Comparison of ENCODE assay signal across 8 cellular contexts in genomic region chr12:106304001-106304421, GRCh38. TPM values are rescaled to one million over a fixed set of nuclear protein-coding genes. Genes with fewer than 3 reads are reported as not detected.
DNase-seq lines count a peak whose midpoint lies in the region; ATAC-seq, FAIRE-seq and TF ChIP-seq lines count a peak whose summit lies in the region.

No MANE protein-coding gene starts in this region.

- no peaks in the 10 kb centered on the region for H4K20me1 ChIP-seq in astrocyte (ENCODE audit: insufficient read depth, low read length)

- in situ Hi-C loops in transverse colon (cut with MboI; ENCODE audit: low pct_ligation_motif_present in 1 of 4, low pct_unique_long_range_greater_than_20kb in 1 of 4, low sequenced_read_pairs in 3 of 4): no loop called here

- TF ChIP-seq POLR2A in heart left ventricle (IDR thresholded peaks at IDR 0.05) (no peak), transverse colon (IDR thresholded peaks at IDR 0.05) (no peak)

- no peak overlapping the region for H2AFZ ChIP-seq in astrocyte (ENCODE audit: low read depth, low read length)

- H3K27ac ChIP-seq in heart left ventricle: peak overlapping the region; percentile 92 to 100 (median 98)
- no peak overlapping the region for H3K27ac ChIP-seq in astrocyte (ENCODE audit: low read depth, low read length)
- peak overlapping the region; percentile 89 to 98 (median 94) for H3K27ac ChIP-seq in transverse colon

- no peaks in the 10 kb centered on the region for H3K27me3 Mint-ChIP-seq in astrocyte (ENCODE audit: low read depth, unreplicated experiment)

- H3K4me3 Mint-ChIP-seq in astrocyte (ENCODE audit: unreplicated experiment): peak overlapping the region; percentile 88

- no peak for TF ChIP-seq EP300 in transverse colon (IDR thresholded peaks at IDR 0.05; ENCODE audit: low read depth)

- H3K27me3 ChIP-seq in heart left ventricle (no peaks in the 10 kb centered on the region), astrocyte (ENCODE audit: insufficient read depth, low read length) (no peaks in the 10 kb centered on the region), mononuclear cell (ENCODE audit: insufficient read depth, low read length) (no peaks in the 10 kb centered on the region), transverse colon (no peaks in the 10 kb centered on the region)

- H3K9me3 ChIP-seq in heart left ventricle (no peaks in the 10 kb centered on the region), astrocyte (ENCODE audit: insufficient read depth, low read depth, low read length) (no peaks in the 10 kb centered on the region), mononuclear cell (ENCODE audit: low read depth, low read length) (no peaks in the 10 kb centered on the region), transverse colon (no peaks in the 10 kb centered on the region)

- H3K9me3 Mint-ChIP-seq in astrocyte (ENCODE audit: unreplicated experiment): no peaks in the 10 kb centered on the region

- ATAC-seq in heart left ventricle (no peak), left ventricle myocardium superior (no peak), GM18909 (IDR thresholded peaks at IDR 0.05; ENCODE audit: poor library complexity, unreplicated experiment) (no peak)

- H3K36me3 ChIP-seq in heart left ventricle: peaks cover 0 to 21% (median 0%) of the 10 kb centered on the region in 9 donors
- no peaks in the 10 kb centered on the region for H3K36me3 ChIP-seq in astrocyte (ENCODE audit: insufficient read depth, low read length)
- no peaks in the 10 kb centered on the region for H3K36me3 ChIP-seq in transverse colon

- H3K9ac ChIP-seq in astrocyte (ENCODE audit: low read length): no peak overlapping the region

- DNase-seq in heart left ventricle (no peak), left ventricle myocardium superior (no peak), astrocyte (ENCODE audit: low read depth) (no peak), transverse colon (no peak), amniotic stem cell (lab: John Stamatoyannopoulos, UW) (no peak), NOMO-1 (lab: John Stamatoyannopoulos, UW; ENCODE audit: unreplicated experiment in 2 of 2) (no peak)

- TF ChIP-seq CTCF in heart left ventricle (IDR thresholded peaks at IDR 0.05) (no peak), astrocyte (IDR thresholded peaks at IDR 0.05; ENCODE audit: insufficient read depth, low read depth, low read length) (no peak), transverse colon (IDR thresholded peaks at IDR 0.05) (no peak)

- no peak overlapping the region for H3K4me2 ChIP-seq in astrocyte (ENCODE audit: low read length)

- H3K79me2 ChIP-seq in astrocyte (ENCODE audit: insufficient read depth, low read length): no peaks in the 10 kb centered on the region

- H3K4me1 ChIP-seq in heart left ventricle (peaks cover 8 to 87% (median 76%) of the 10 kb centered on the region in 12 donors), astrocyte (ENCODE audit: insufficient read depth, low read length) (peaks cover 12% of the 10 kb centered on the region), mononuclear cell (ENCODE audit: insufficient read depth, low read length) (peaks cover 47% of the 10 kb centered on the region), transverse colon (peaks cover 21 to 79% (median 49%) of the 10 kb centered on the region in 4 donors)

- H3K27ac Mint-ChIP-seq in astrocyte (ENCODE audit: unreplicated experiment): peak overlapping the region; percentile 56

- intact Hi-C loops in heart left ventricle (cut with DNase I): loop anchor here in 8 of 10 donors (5.0 to 10.0 kb wide), 5 partner anchors 38 to 159 kb away; partner anchors contain the start of genes CKAP4 (in 6 of the 8) and POLR3B (in 1 of the 8)
- intact Hi-C loops in left ventricle myocardium superior (cut with micrococcal nuclease): no loop called here
- intact Hi-C loops in transverse colon (cut with DNase I; ENCODE audit: low total_unique reads): no loop called here

- no peak for FAIRE-seq in astrocyte (lab: Jason Lieb, UNC)

- no peaks in the 10 kb centered on the region for H3K36me3 Mint-ChIP-seq in astrocyte (ENCODE audit: low read depth, unreplicated experiment)

- H3K4me3 ChIP-seq in heart left ventricle (peak overlapping the region; percentile 80 to 97 (median 94)), astrocyte (ENCODE audit: insufficient read depth, low read depth, low read length) (no peak overlapping the region), mononuclear cell (ENCODE audit: low read length) (peak overlapping the region; percentile 96), transverse colon (peak overlapping the region in 2 of 4 donors; percentile 71 to 77)

- WGBS in heart left ventricle, 4 donors: 16 to 19% (median 16%) methylated on average over 5 of the region's 5 CpGs
- WGBS in transverse colon (ENCODE audit: low coverage in 1 of 2), 2 donors: 43% methylated on average over 5 of the region's 5 CpGs; no CpG with 5 or more reads in 1 of the 2 donors

- peaks cover 17% of the 10 kb centered on the region for H3K4me1 Mint-ChIP-seq in astrocyte (ENCODE audit: low read depth, unreplicated experiment)

RNA-seq across cellular contexts. Expression of gene TCP11L2, which starts 1.5 kb away (rescaled TPM):
- total RNA-seq in heart left ventricle (100 to 1,000 TPM in 5 of 9 donors, 10 to 100 TPM in 4; 60.8 to 147 (median 113) TPM), left ventricle myocardium superior (104 TPM), astrocyte (22.0 and 27.4 TPM in 2 replicates), mononuclear cell (201 TPM), transverse colon (10 to 100 TPM in 3 of 4 donors, 1 to 10 TPM in 1; 8.0 to 47.8 (median 41.7) TPM)
- 10 to 100 TPM; 15.5 to 17.3 TPM for polyA plus RNA-seq in heart left ventricle

RNA-seq across cellular contexts. Expression of gene POLR3B, which starts 53.5 kb away (rescaled TPM):
- total RNA-seq in heart left ventricle: 10 to 100 TPM in 2 of 9 donors, 1 to 10 TPM in 7; 6.4 to 12.3 (median 9.3) TPM
- polyA plus RNA-seq in heart left ventricle: 1 to 10 TPM; 2.5 to 8.1 TPM
- total RNA-seq in left ventricle myocardium superior: 7.5 TPM
- 10.9 and 11.7 TPM in 2 replicates for total RNA-seq in astrocyte
- total RNA-seq in mononuclear cell: 2.4 TPM
- total RNA-seq in transverse colon: 1 to 10 TPM; 5.6 to 8.4 (median 7.7) TPM

RNA-seq across cellular contexts. Expression of gene CKAP4, which starts 56.2 kb away (rescaled TPM):
- total RNA-seq in heart left ventricle (10 to 100 TPM; 39.9 to 70.7 (median 53.7) TPM), left ventricle myocardium superior (37.5 TPM), astrocyte (324 and 392 TPM in 2 replicates), mononuclear cell (40.4 TPM), transverse colon (10 to 100 TPM; 30.6 to 41.4 (median 36.2) TPM)
- polyA plus RNA-seq in heart left ventricle: 10 to 100 TPM; 19.0 to 61.5 TPM

Comparison
In these comparisons a context has a peak if more than half of its experiments do, and no peak if none do; other contexts are left out.
1. intact Hi-C loops: an anchor here in heart left ventricle (5.0 to 10.0 kb wide); none called in left ventricle myocardium superior and transverse colon.